Comparison of ENCODE assay signal across 8 cellular contexts in the genomic region with DNA sequence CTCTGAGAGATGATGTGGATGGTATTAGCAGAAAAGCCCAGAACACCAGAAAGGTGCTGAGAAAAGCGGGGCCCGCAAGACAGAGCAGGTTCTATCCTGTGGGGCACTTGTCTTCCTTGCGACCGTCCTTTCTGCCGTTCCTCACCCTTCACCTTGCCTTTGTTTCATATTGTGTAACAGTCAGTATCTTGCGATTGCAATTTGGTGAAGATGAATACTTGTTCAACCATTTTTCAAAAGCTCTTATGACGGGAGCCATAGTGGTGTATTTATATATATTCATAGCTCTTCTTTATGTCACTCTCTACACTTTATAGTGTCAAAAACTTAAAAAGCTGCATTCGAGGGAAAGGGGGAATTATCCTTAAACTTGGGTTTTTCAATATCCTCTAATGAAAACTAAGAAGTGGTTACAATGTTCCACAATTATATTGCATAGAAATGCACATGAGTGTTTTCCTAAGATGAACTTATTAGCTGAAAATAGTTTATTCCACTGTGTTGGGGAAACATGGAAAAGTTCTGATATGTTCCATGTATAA. TPM values are rescaled to one million over a fixed set of nuclear protein-coding genes. Genes with fewer than 3 reads are reported as not detected.
DNase-seq lines count a peak whose midpoint lies in the region; ATAC-seq, FAIRE-seq and TF ChIP-seq lines count a peak whose summit lies in the region.

No MANE protein-coding gene starts in this region.

- no peaks in the 10 kb centered on the region for H3K9me3 ChIP-seq in ascending aorta
- no peaks in the 10 kb centered on the region for H3K9me3 ChIP-seq in subcutaneous abdominal adipose tissue (ENCODE audit: control insufficient read depth in 5 of 5, low read length in 5 of 5)

- H3K27me3 ChIP-seq in ascending aorta = no peaks in the 10 kb centered on the region
- H3K27me3 ChIP-seq in subcutaneous abdominal adipose tissue (ENCODE audit: control insufficient read depth in 5 of 5, insufficient read depth in 4 of 5, low read length in 5 of 5) = no peaks in the 10 kb centered on the region

- in situ Hi-C loops in GM13977 (cut with MboI; ENCODE audit: low pct_unique_long_range_greater_than_20kb, low sequenced_read_pairs, unreplicated experiment) = no loop called here

- H3K4me1 ChIP-seq in ascending aorta (peaks cover 0 to 7% of the 10 kb centered on the region in 2 donors), subcutaneous abdominal adipose tissue (ENCODE audit: control insufficient read depth in 5 of 5, insufficient read depth in 5 of 5, low read length in 5 of 5) (peaks cover 0 to 25% (median 19%) of the 10 kb centered on the region in 5 donors)

- TF ChIP-seq CTCF in ascending aorta (IDR thresholded peaks at IDR 0.05) (no peak), GM13977 (IDR thresholded peaks at IDR 0.05; ENCODE audit: extremely low read depth, insufficient read depth, missing control alignments) (no peak)

- intact Hi-C loops in ascending aorta (cut with DNase I) = loop anchor here (5.0 to 10.0 kb wide), 3 partner anchors 81 to 224 kb away; a partner anchor contains a TSS

- H3K9ac ChIP-seq in subcutaneous abdominal adipose tissue (ENCODE audit: low read length in 5 of 5) = peak overlapping the region; percentile 73 to 98 (median 93)

- DNase-seq in ascending aorta (ENCODE audit: low spot score in 2 of 2) = no peak
- no peak for DNase-seq in GM13977 (ENCODE audit: low spot score)
- no peak for DNase-seq in stimulated activated naive CD4-positive, alpha-beta T cell treated with Interleukin-2 at 50 U/mL for 16 hours (lab: John Stamatoyannopoulos, UW)

- peak; percentile 27 for ATAC-seq in GM19035 (IDR thresholded peaks at IDR 0.05; ENCODE audit: unreplicated experiment)
- ATAC-seq in HG03460 (IDR thresholded peaks at IDR 0.05; ENCODE audit: unreplicated experiment) = peak; percentile 32
- no peak for ATAC-seq in GM21381 (IDR thresholded peaks at IDR 0.05; ENCODE audit: unreplicated experiment)

- H3K4me3 ChIP-seq in ascending aorta (peak overlapping the region; percentile 51 to 66), subcutaneous abdominal adipose tissue (ENCODE audit: low read depth in 1 of 5, low read length in 5 of 5) (peak overlapping the region; percentile 78 to 95 (median 95))

- H3K27ac ChIP-seq in ascending aorta = peak overlapping the region; percentile 5 to 35
- H3K27ac ChIP-seq in subcutaneous abdominal adipose tissue (ENCODE audit: low read depth, low read length) = peak overlapping the region; percentile 94

- peak; percentile 21 for FAIRE-seq in islet of Langerhans (lab: Jason Lieb, UNC)

- H3K36me3 ChIP-seq in ascending aorta (no peaks in the 10 kb centered on the region), subcutaneous abdominal adipose tissue (ENCODE audit: control insufficient read depth in 5 of 5, insufficient read depth in 5 of 5, low read length in 5 of 5) (no peaks in the 10 kb centered on the region)

RNA-seq across cellular contexts. Expression of a gene that starts 0.8 kb away (rescaled TPM):
- 21.9 TPM for total RNA-seq in ascending aorta
